ENCODE assay signal across 25 cellular contexts in genomic region chr11:42620796-42621195, GRCh38.
DNase-seq lines count a peak whose midpoint lies in the region; ATAC-seq, FAIRE-seq and TF ChIP-seq lines count a peak whose summit lies in the region.
"Had no signal": no experiment of that assay in that cellular context is flagged by ENCODE, and none has a peak within 500 bp of the region (broad histone marks: within the 10 kb centered on the region; RNA-seq: fewer than 3 reads in every experiment).

No MANE protein-coding gene starts in this region.

- H3K36me3 ChIP-seq in SK-N-SH (replicated peaks in 1 of 2; ENCODE audit: control insufficient read depth in 1 of 2, insufficient read depth in 2 of 2, low read length in 1 of 2) = no peaks in the 10 kb centered on the region
- no peaks in the 10 kb centered on the region for H3K36me3 ChIP-seq in sigmoid colon
- H3K36me3 ChIP-seq: BLaER1 had no signal

- H3K27me3 ChIP-seq in SK-N-SH (ENCODE audit: insufficient read depth) = no peaks in the 10 kb centered on the region
- no peaks in the 10 kb centered on the region for H3K27me3 ChIP-seq in sigmoid colon
- H3K27me3 ChIP-seq: BLaER1 had no signal

- H3K4me1 ChIP-seq in SK-N-SH (ENCODE audit: control insufficient read depth in 1 of 2, insufficient read depth in 2 of 2, low read depth in 1 of 2, low read length in 1 of 2) (peaks cover 0 to 5% of the 10 kb centered on the region in 2 experiments; a peak in 1 of 4 replicates), sigmoid colon (no peaks in the 10 kb centered on the region)
- H3K4me1 ChIP-seq: BLaER1, Caco-2 had no signal

- ATAC-seq in SK-N-SH treated with all-trans-retinoic acid at 6 μM for 48 hours (no peak), HG03457 (IDR thresholded peaks at IDR 0.05; ENCODE audit: unreplicated experiment) (no peak)
- ATAC-seq: CD8-positive, alpha-beta T cell; GM12878 had no signal

- no peaks in the 10 kb centered on the region for H3F3A ChIP-seq in SK-N-SH (replicated peaks; ENCODE audit: insufficient read depth)

- no peaks in the 10 kb centered on the region for H3K79me2 ChIP-seq in SK-N-SH (ENCODE audit: insufficient read depth)

- no peaks in the 10 kb centered on the region for H3K9me2 ChIP-seq in SK-N-SH

- no peak for TF ChIP-seq CTCF in SK-N-SH (IDR thresholded peaks at IDR 0.05)
- no peak for TF ChIP-seq CTCF in sigmoid colon (IDR thresholded peaks at IDR 0.05)

- no peak for TF ChIP-seq EP300 in SK-N-SH (IDR thresholded peaks at IDR 0.05; ENCODE audit: borderline replicate concordance in 1 of 2, low read depth in 1 of 2, low read length in 1 of 2)
- TF ChIP-seq EP300 in sigmoid colon (IDR thresholded peaks at IDR 0.05) = no peak

- intact Hi-C loops in sigmoid colon (cut with DNase I) = no loop called here

- FAIRE-seq in urothelium cell line (lab: Jason Lieb, UNC) = no peak
- FAIRE-seq: A204.1, GM12878, GM19239, H1 had no signal

- POLR2A ChIA-PET in SK-N-SH (lab: Yijun Ruan, JAX) = no interaction called here

- no peak overlapping the region for H3K4me2 ChIP-seq in SK-N-SH
- H3K4me2 ChIP-seq: BLaER1 had no signal

- H3K9ac ChIP-seq in SK-N-SH = no peak overlapping the region
- H3K9ac ChIP-seq: BLaER1, GM23248 had no signal

- TF ChIP-seq RAD21 in SK-N-SH (IDR thresholded peaks at IDR 0.05; ENCODE audit: low read length) = no peak

- no peak overlapping the region for H2AFZ ChIP-seq in SK-N-SH (ENCODE audit: low read depth)
- H2AFZ ChIP-seq: GM23248 had no signal

- CTCF ChIA-PET in SK-N-SH (lab: Yijun Ruan, JAX) = interaction anchor here (0.9 kb wide), 1 partner anchor 22 kb away, joined by 3 read pairs; no protein-coding TSS in a partner anchor

- no peak overlapping the region for H3K4me3 ChIP-seq in SK-N-SH (ENCODE audit: low read depth in 2 of 2, low read length in 1 of 2)
- no peak overlapping the region for H3K4me3 ChIP-seq in sigmoid colon
- H3K4me3 ChIP-seq: BLaER1, GM12878, GM23248 had no signal

- H3K27ac ChIP-seq in SK-N-SH (ENCODE audit: low read depth in 2 of 2, low read length in 1 of 2) = no peak overlapping the region
- no peak overlapping the region for H3K27ac ChIP-seq in sigmoid colon
- H3K27ac ChIP-seq: 22Rv1, BLaER1, C4-2B, GM23248 had no signal

- no peak for TF ChIP-seq POLR2A in sigmoid colon (IDR thresholded peaks at IDR 0.05)

- H3K9me3 ChIP-seq in SK-N-SH = no peaks in the 10 kb centered on the region
- H3K9me3 ChIP-seq in sigmoid colon = no peaks in the 10 kb centered on the region
- H3K9me3 ChIP-seq: BLaER1, Caco-2 had no signal

- H4K20me1 ChIP-seq in SK-N-SH (ENCODE audit: insufficient read depth) = no peaks in the 10 kb centered on the region
- H4K20me1 ChIP-seq: BLaER1 had no signal

- WGBS in SK-N-SH (ENCODE audit: low lambda C conversion rate) = 36% methylated on average over 2 of the region's 2 CpGs
- 84 to 90% methylated on average over 2 of the region's 2 CpGs for WGBS in sigmoid colon, 2 donors

- DNase-seq in SK-N-SH (no peak), M059J (ENCODE audit: low read depth) (peak; percentile 19), astrocyte of the hippocampus (ENCODE audit: low read depth, low spot score) (peak; percentile 57), urothelium cell line (ENCODE audit: low spot score) (peak; percentile 49), sigmoid colon (no peak), kidney glomerular epithelial cell (lab: John Stamatoyannopoulos, UW) (no peak)
- DNase-seq: Caco-2; CD4-positive, CD25-positive, alpha-beta regulatory T cell; CD8-positive, alpha-beta T cell; DMS153; DMS79; EL; GDM1; GM23248; H7; HCEC 1CT had no signal

TF ChIP-seq in SK-N-SH treated with all-trans-retinoic acid at 6 μM for 48 hours, 23 proteins besides CTCF, POLR2A, EP300 and RAD21:
- TF ChIP-seq ZNF70 (CRISPR knock-in tag; IDR thresholded peaks at IDR 0.05) (no peak), ISL1 (CRISPR knock-in tag; IDR thresholded peaks at IDR 0.05) (0 out of 2 replicates have a peak, but pooled peaks have one; percentile 13), CSDC2 (CRISPR knock-in tag; IDR thresholded peaks at IDR 0.05) (no peak)

TF ChIP-seq in SK-N-SH, 30 proteins besides CTCF, POLR2A, EP300 and RAD21:
- no peak for TF ChIP-seq JUND (IDR thresholded peaks at IDR 0.05)
- no peak for TF ChIP-seq RCOR1 (IDR thresholded peaks at IDR 0.05; ENCODE audit: low read length)
- no peak for TF ChIP-seq REST (IDR thresholded peaks at IDR 0.05; ENCODE audit: low read depth, low read length)
- no peak for TF ChIP-seq MXI1 (IDR thresholded peaks at IDR 0.05; ENCODE audit: low read depth, low read length)
- no peak for TF ChIP-seq TEAD4 (IDR thresholded peaks at IDR 0.05; ENCODE audit: borderline replicate concordance, insufficient read depth)
- TF ChIP-seq, protein P1, sequence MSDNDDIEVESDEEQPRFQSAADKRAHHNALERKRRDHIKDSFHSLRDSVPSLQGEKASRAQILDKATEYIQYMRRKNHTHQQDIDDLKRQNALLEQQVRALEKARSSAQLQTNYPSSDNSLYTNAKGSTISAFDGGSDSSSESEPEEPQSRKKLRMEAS (IDR thresholded peaks at IDR 0.05; ENCODE audit: low read depth) = no peak
- no peak for TF ChIP-seq NFIC (IDR thresholded peaks at IDR 0.05; ENCODE audit: borderline replicate concordance)
- TF ChIP-seq FOSL2 (IDR thresholded peaks at IDR 0.05; ENCODE audit: borderline replicate concordance, low read depth) = no peak
- no peak for TF ChIP-seq YY1 (IDR thresholded peaks at IDR 0.05; ENCODE audit: low read depth)

Comparison
In these comparisons a context has a peak if more than half of its experiments do, and no peak if none do; other contexts are left out.
1. DNase-seq: peak in M059J (single experiment), astrocyte of the hippocampus (single experiment) and urothelium cell line (single experiment); none in SK-N-SH (single experiment), sigmoid colon (single experiment) and kidney glomerular epithelial cell (single experiment).